In genomic region chr17:17769869-17770361, GRCh38 we compare ENCODE assay signal across 15 cellular contexts.
DNase-seq lines count a peak whose midpoint lies in the region; ATAC-seq and TF ChIP-seq lines count a peak whose summit lies in the region.
"Had no signal": no experiment of that assay in that cellular context is flagged by ENCODE, and none has a peak within 500 bp of the region (broad histone marks: within the 10 kb centered on the region; RNA-seq: fewer than 3 reads in every experiment).

No MANE protein-coding gene starts in this region.

- TF ChIP-seq CTCF in left ventricle myocardium inferior (IDR thresholded peaks at IDR 0.05; ENCODE audit: borderline replicate concordance) (no peak), neural cell (IDR thresholded peaks at IDR 0.05; ENCODE audit: poor library complexity, severe bottlenecking) (peak; percentile 28), transverse colon (IDR thresholded peaks at IDR 0.05) (no peak)

- peak overlapping the region; percentile 56 for H3K9ac ChIP-seq in neural cell (ENCODE audit: low read length)

- TF ChIP-seq POLR2A in transverse colon (IDR thresholded peaks at IDR 0.05) (no peak), erythroblast (IDR thresholded peaks at IDR 0.05; ENCODE audit: low read length) (no peak)

- TF ChIP-seq EP300 in neural cell (conservative IDR thresholded peaks at IDR 0.05; ENCODE audit: poor library complexity, severe bottlenecking) (no peak), transverse colon (IDR thresholded peaks at IDR 0.05; ENCODE audit: low read depth) (no peak)

- 64 to 68% methylated on average over 6 to 16 of the region's 16 CpGs for WGBS in transverse colon (ENCODE audit: low coverage in 1 of 2), 2 donors

- H3K36me3 ChIP-seq in left ventricle myocardium inferior (no peaks in the 10 kb centered on the region), neural cell (ENCODE audit: insufficient read depth, low read length) (peaks cover 9% of the 10 kb centered on the region), transverse colon (no peaks in the 10 kb centered on the region)

- H3K27me3 ChIP-seq in left ventricle myocardium inferior (ENCODE audit: low read depth) (no peaks in the 10 kb centered on the region), neural cell (ENCODE audit: insufficient read depth, low read depth, low read length) (no peaks in the 10 kb centered on the region), transverse colon (no peaks in the 10 kb centered on the region)

- H4K20me1 ChIP-seq in neural cell (ENCODE audit: insufficient read depth) = peaks cover 20% of the 10 kb centered on the region

- intact Hi-C loops in left ventricle myocardium inferior (cut with micrococcal nuclease) (no loop called here), cardiac septum (cut with DNase I) (loop anchor here (5.0 kb wide), 1 partner anchor 43 kb away; no protein-coding TSS in a partner anchor), transverse colon (cut with DNase I; ENCODE audit: low total_unique reads) (no loop called here)

- no peak overlapping the region for H3K4me2 ChIP-seq in neural cell (ENCODE audit: low read length)

- H2AFZ ChIP-seq in neural cell (ENCODE audit: low read depth, low read length) = no peak overlapping the region

- no peaks in the 10 kb centered on the region for H3K9me2 ChIP-seq in neural cell (ENCODE audit: insufficient read depth, low read length)

- no peak overlapping the region for H3K4me3 ChIP-seq in left ventricle myocardium inferior
- H3K4me3 ChIP-seq in neural cell (ENCODE audit: low read length) = peak overlapping the region; percentile 28
- H3K4me3 ChIP-seq in transverse colon = no peak overlapping the region

- H3K9me3 ChIP-seq in left ventricle myocardium inferior (replicated peaks) (no peaks in the 10 kb centered on the region), neural cell (ENCODE audit: low read length) (no peaks in the 10 kb centered on the region), transverse colon (no peaks in the 10 kb centered on the region)

- no peaks in the 10 kb centered on the region for H3F3A ChIP-seq in neural cell (ENCODE audit: insufficient read depth, low read length, poor library complexity, severe bottlenecking)

- no peak for ATAC-seq in HG03378 (IDR thresholded peaks at IDR 0.05; ENCODE audit: unreplicated experiment)
- ATAC-seq: stimulated activated naive CD8-positive, alpha-beta T cell treated with anti-CD3 and anti-CD28 coated beads, Interleukin-15, amount 100 ng/mL, for 72 hours had no signal

- H3K4me1 ChIP-seq in left ventricle myocardium inferior (peaks cover 86% of the 10 kb centered on the region), transverse colon (peaks cover 20 to 58% (median 40%) of the 10 kb centered on the region in 4 donors)

- no peak for TF ChIP-seq RAD21 in neural cell (conservative IDR thresholded peaks at IDR 0.05)

- DNase-seq in left ventricle myocardium inferior = no peak
- no peak for DNase-seq in cardiac septum (ENCODE audit: low spot score)
- DNase-seq in transverse colon = no peak
- no peak for DNase-seq in erythroblast (lab: John Stamatoyannopoulos, UW)
- DNase-seq in NCI-H187 treated with DMSO at 0.1 percent for 48 hours (lab: John Stamatoyannopoulos, UW) = no peak
- DNase-seq: cortex of kidney; EL; head of caudate nucleus; NCI-H1048; NCI-H345; SHP77 treated with DMSO at 0.1 percent for 48 hours; stimulated activated naive CD8-positive, alpha-beta T cell treated with anti-CD3 and anti-CD28 coated beads, Interleukin-15, amount 100 ng/mL, for 72 hours had no signal

- peak overlapping the region; percentile 66 for H3K27ac ChIP-seq in left ventricle myocardium inferior (replicated peaks)
- peak overlapping the region; percentile 23 for H3K27ac ChIP-seq in cingulate gyrus (ENCODE audit: low read depth, low read length)
- H3K27ac ChIP-seq in neural cell (ENCODE audit: low read length) = peak overlapping the region; percentile 73
- peak overlapping the region; percentile 63 to 89 (median 76) for H3K27ac ChIP-seq in transverse colon

- in situ Hi-C loops in transverse colon (cut with MboI; ENCODE audit: low pct_ligation_motif_present in 1 of 4, low pct_unique_long_range_greater_than_20kb in 1 of 4, low sequenced_read_pairs in 3 of 4) = loop anchor here in 1 of 4 donors (10.0 kb wide), 1 partner anchor 95 kb away; no protein-coding TSS in a partner anchor

- H3K79me2 ChIP-seq in neural cell (replicated peaks; ENCODE audit: insufficient read depth, low read length) = peaks cover 80% of the 10 kb centered on the region

TF ChIP-seq in neural cell, 6 proteins besides CTCF, POLR2A, EP300 and RAD21:
- TF ChIP-seq EZH2 (IDR thresholded peaks at IDR 0.05; ENCODE audit: borderline replicate concordance, insufficient read depth, low read length, poor library complexity, severe bottlenecking) (no peak), POLR2AphosphoS5 (IDR thresholded peaks at IDR 0.05) (no peak), SMC3 (conservative IDR thresholded peaks at IDR 0.05; ENCODE audit: poor library complexity) (no peak), REST (IDR thresholded peaks at IDR 0.05; ENCODE audit: borderline replicate concordance) (no peak), TAF1 (IDR thresholded peaks at IDR 0.05; ENCODE audit: low read depth) (no peak), MXI1 (conservative IDR thresholded peaks at IDR 0.05; ENCODE audit: poor library complexity, severe bottlenecking) (no peak)

Comparison
In these comparisons a context has a peak if more than half of its experiments do, and no peak if none do; other contexts are left out.
1. H3K27ac ChIP-seq: peak in every context shown above with its lines; median percentile 76 in transverse colon; 73 in neural cell; 66 in left ventricle myocardium inferior; 23 in cingulate gyrus.